8 cellular contexts compared by ENCODE assay signal in genomic region chr1:211654838-211655787, GRCh38. TPM values are rescaled to one million over a fixed set of nuclear protein-coding genes. Genes with fewer than 3 reads are reported as not detected.
DNase-seq lines count a peak whose midpoint lies in the region; TF ChIP-seq lines count a peak whose summit lies in the region.

No MANE protein-coding gene starts in this region.

- H4K12ac ChIP-seq in trophoblast cell (ENCODE audit: low read depth, low read length) = no peak overlapping the region

- H3K27me3 ChIP-seq in HAP-1 (ENCODE audit: low read depth) (no peaks in the 10 kb centered on the region), trophoblast cell (ENCODE audit: insufficient read depth, low read length) (no peaks in the 10 kb centered on the region), transverse colon (no peaks in the 10 kb centered on the region)

- H3K23ac ChIP-seq in trophoblast cell (ENCODE audit: low read length) = no peak overlapping the region

- H3K4me3 ChIP-seq in HAP-1 = no peak overlapping the region
- H3K4me3 ChIP-seq in trophoblast cell (ENCODE audit: low read depth, low read length) = no peak overlapping the region
- no peak overlapping the region for H3K4me3 ChIP-seq in transverse colon

- H4K91ac ChIP-seq in trophoblast cell (ENCODE audit: low read depth, low read length) = no peak overlapping the region

- H4K8ac ChIP-seq in trophoblast cell (ENCODE audit: low read depth, low read length) = no peak overlapping the region

- no peaks in the 10 kb centered on the region for H3K36me3 ChIP-seq in HAP-1 (replicated peaks)
- no peaks in the 10 kb centered on the region for H3K36me3 ChIP-seq in trophoblast cell (ENCODE audit: control insufficient read depth in 1 of 2, insufficient read depth in 2 of 2, low read length in 2 of 2)
- H3K36me3 ChIP-seq in transverse colon = no peaks in the 10 kb centered on the region

- DNase-seq in ELR (ENCODE audit: low read depth) = peak; percentile 89
- peak; percentile 80 to 93 for DNase-seq in HAP-1 (ENCODE audit: low spot score in 2 of 2)
- peak; percentile 61 for DNase-seq in MV-4-11 (lab: John Stamatoyannopoulos, UW)
- DNase-seq in SK-MEL-5 (ENCODE audit: low read depth, low spot score) = peak; percentile 84
- DNase-seq in activated gamma-delta T cell treated with Interleukin-2 at 50 U/mL for 16 hours = peak; percentile 77
- peak; percentile 63 for DNase-seq in germinal center (ENCODE audit: low spot score)
- DNase-seq in trophoblast cell = peak; percentile 84 to 92
- DNase-seq in transverse colon = peak; percentile 90

- no peak overlapping the region for H3K4ac ChIP-seq in trophoblast cell (ENCODE audit: low read depth, low read length)

- WGBS in trophoblast cell (ENCODE audit: extremely low coverage, insufficient coverage, insufficient read length) = no CpG with 5 or more reads among the region's 27 CpGs
- 44 to 83% methylated on average over 4 to 27 of the region's 27 CpGs for WGBS in transverse colon (ENCODE audit: low coverage in 1 of 2), 2 donors

- no peak overlapping the region for H2BK120ac ChIP-seq in trophoblast cell (ENCODE audit: insufficient read depth, low read length, poor library complexity)

- H3K18ac ChIP-seq in trophoblast cell (ENCODE audit: low read length) = no peak overlapping the region

- H3K4me1 ChIP-seq in HAP-1 (no peaks in the 10 kb centered on the region), trophoblast cell (ENCODE audit: control insufficient read depth in 1 of 2, insufficient read depth in 2 of 2, low read length in 2 of 2) (peaks cover 0 to 8% of the 10 kb centered on the region in 2 experiments), transverse colon (peaks cover 0 to 4% (median 0%) of the 10 kb centered on the region in 4 donors)

- H3K14ac ChIP-seq in trophoblast cell (ENCODE audit: low read length) = no peak overlapping the region

- intact Hi-C loops in transverse colon (cut with DNase I; ENCODE audit: low total_unique reads) = loop anchor here (2.0 to 5.0 kb wide), 2 partner anchors 78 to 138 kb away; no protein-coding TSS in a partner anchor

- TF ChIP-seq POLR2A in transverse colon (IDR thresholded peaks at IDR 0.05) = no peak

- H3K27ac ChIP-seq in trophoblast cell (ENCODE audit: low read depth, low read length) (no peak overlapping the region), transverse colon (no peak overlapping the region)

- no peak overlapping the region for H2AFZ ChIP-seq in trophoblast cell (ENCODE audit: insufficient read depth, low read length, poor library complexity)

- no peaks in the 10 kb centered on the region for H3K79me1 ChIP-seq in trophoblast cell (ENCODE audit: low read length)

- no peaks in the 10 kb centered on the region for H3K79me2 ChIP-seq in trophoblast cell (ENCODE audit: control insufficient read depth, insufficient read depth, low read length, poor library complexity)

- H3K9ac ChIP-seq in trophoblast cell (ENCODE audit: low read length) = no peak overlapping the region

- H3K4me2 ChIP-seq in trophoblast cell (ENCODE audit: low read length) = no peak overlapping the region

- H3K9me3 ChIP-seq in HAP-1 (no peaks in the 10 kb centered on the region), trophoblast cell (ENCODE audit: insufficient read depth, low read depth, low read length) (peaks cover 2% of the 10 kb centered on the region), transverse colon (no peaks in the 10 kb centered on the region)

- peak overlapping the region; percentile 39 for H2AK5ac ChIP-seq in trophoblast cell (ENCODE audit: low read length)

- TF ChIP-seq EP300 in transverse colon (IDR thresholded peaks at IDR 0.05; ENCODE audit: low read depth) = no peak

- H2BK5ac ChIP-seq in trophoblast cell (ENCODE audit: low read depth, low read length, poor library complexity) = no peak overlapping the region

- H2BK12ac ChIP-seq in trophoblast cell (ENCODE audit: low read length) = peak overlapping the region; percentile 18

- in situ Hi-C loops in HAP-1 (cut with MboI; ENCODE audit: low sequenced_read_pairs) = loop anchor here (5.0 kb wide), 2 partner anchors 138 to 333 kb away; no protein-coding TSS in a partner anchor
- in situ Hi-C loops in SK-MEL-5 (cut with HindIII; ENCODE audit: low pct_unique_long_range_greater_than_20kb, low sequenced_read_pairs) = no loop called here
- in situ Hi-C loops in transverse colon (cut with MboI; ENCODE audit: low pct_ligation_motif_present in 1 of 4, low pct_unique_long_range_greater_than_20kb in 1 of 4, low sequenced_read_pairs in 3 of 4) = loop anchor here (10.0 to 25.0 kb wide), 5 partner anchors 80 to 1243 kb away; partner anchors contain the start of genes TRAF5 (in 3 of the 4) and SLC30A1 (in 2 of the 4)

- peak; percentile 91 to 96 (median 93) for TF ChIP-seq CTCF in transverse colon (IDR thresholded peaks at IDR 0.05)

RNA-seq across cellular contexts. Expression of gene NEK2, which starts 20.3 kb away (rescaled TPM):
- total RNA-seq in SK-MEL-5 (2014; rRNA removed; shearing (Covaris generic)) = 25.4 and 25.5 TPM in 2 replicates
- polyA plus RNA-seq in SK-MEL-5 (2015; cell fraction: cytosol; rRNA removed) = 18.0 and 20.9 TPM in 2 replicates
- polyA plus RNA-seq in SK-MEL-5 (2015; cell fraction: nucleus; rRNA removed) = 13.2 and 13.9 TPM in 2 replicates
- 10.1 and 11.4 TPM in 2 replicates for polyA plus RNA-seq in trophoblast cell (2013)
- total RNA-seq in transverse colon = 1 to 10 TPM; 1.7 to 4.9 (median 2.1) TPM
